In genomic region chr10:655184-655583, GRCh38 we compare ENCODE assay signal across 21 cellular contexts.
"Had no signal": no experiment of that assay in that cellular context is flagged by ENCODE, and none has a peak within 500 bp of the region (broad histone marks: within the 10 kb centered on the region; RNA-seq: fewer than 3 reads in every experiment).

No MANE protein-coding gene starts in this region.

- H3K36me3 ChIP-seq: breast epithelium, left lung, ovary, upper lobe of left lung had no signal

- H3K4me3 ChIP-seq: breast epithelium, left lung, mucosa of descending colon, ovary, upper lobe of left lung had no signal

- H3K9me3 ChIP-seq: breast epithelium, left lung, mucosa of descending colon, ovary, upper lobe of left lung had no signal

- H3K27me3 ChIP-seq: breast epithelium, left lung, ovary, upper lobe of left lung had no signal

- H3K27ac ChIP-seq: breast epithelium, left lung, ovary, upper lobe of left lung had no signal

- ATAC-seq: activated CD4-positive, CD25-positive, alpha-beta regulatory T cell treated with anti-CD3 and anti-CD28 coated beads, Interleukin-2, amount 50 U/mL, for 24 hours; activated T-cell treated with anti-CD3 and anti-CD28 coated beads, Interleukin-2, amount 50 U/mL, for 4 hours; left lung; mucosa of descending colon; naive thymus-derived CD8-positive, alpha-beta T cell had no signal

- DNase-seq: activated CD4-positive, alpha-beta T cell treated with anti-CD3 and anti-CD28 coated beads, Interleukin-2, amount 50 U/mL, for 1 hour; activated CD8-positive, alpha-beta memory T cell treated with anti-CD3 and anti-CD28 coated beads, Interleukin-2, amount 50 U/mL, for 4 hours; activated naive CD4-positive, alpha-beta T cell treated with anti-CD3 and anti-CD28 coated beads for 36 hours; activated T-cell treated with anti-CD3 and anti-CD28 coated beads, Interleukin-2, amount 50 U/mL, for 4 hours; aorta; cerebellar nuclear complex; effector memory CD4-positive, alpha-beta T cell; kidney; left lung; mammary epithelial cell; mucosa of descending colon; naive thymus-derived CD8-positive, alpha-beta T cell; ovary; stimulated activated CD4-positive, alpha-beta T cell treated with anti-CD3 and anti-CD28 coated beads, Interleukin-12 subunit alpha, Interleukin-12 subunit beta, amount 100 ng/mL, for 4 hours; stimulated activated CD4-positive, alpha-beta T cell treated with anti-CD3 and anti-CD28 coated beads, Interleukin-1b, Interleukin-23, amount 100 ng/mL, for 48 hours; stimulated activated CD8-positive, alpha-beta memory T cell treated with anti-CD3 and anti-CD28 coated beads, Interleukin-4, amount 100 ng/mL, for 48 hours; stimulated activated naive CD4-positive, alpha-beta T cell; T1000; upper lobe of left lung had no signal
